ENCODE assay signal across 30 cellular contexts in genomic region chr20:35243317-35243716, GRCh38. TPM values are rescaled to one million over a fixed set of nuclear protein-coding genes. Genes with fewer than 3 reads are reported as not detected.
"Had no signal": no experiment of that assay in that cellular context is flagged by ENCODE, and none has a peak within 500 bp of the region (broad histone marks: within the 10 kb centered on the region; RNA-seq: fewer than 3 reads in every experiment).

No MANE protein-coding gene starts in this region.

- H3K27me3 ChIP-seq: stomach, suprapubic skin, testis, thyroid gland, tibial artery, tibial nerve, transverse colon, upper lobe of left lung, upper lobe of right lung, uterus, vagina had no signal

- H3K4me1 ChIP-seq: stomach, suprapubic skin, testis, thyroid gland, tibial artery, tibial nerve, transverse colon, upper lobe of left lung, upper lobe of right lung, uterus, vagina had no signal

- H3K27ac ChIP-seq: stomach, suprapubic skin, testis, thoracic aorta, thyroid gland, tibial artery, tibial nerve, transverse colon, upper lobe of left lung, upper lobe of right lung, uterus, vagina had no signal

- H3K27ac Mint-ChIP-seq: stimulated activated effector memory CD8-positive, alpha-beta T cell treated with anti-CD3 and anti-CD28 coated beads, Interleukin-12 subunit alpha, Interleukin-12 subunit beta, amount 100 ng/mL, for 72 hours; stimulated activated memory B cell treated with anti-CD40 and anti-IgM and Interleukin-4, amounts not matched to agents 10 μg/mL and 1 μg/mL and 100 μg/mL, for 72 hours; stimulated activated naive B cell treated with anti-CD40 and anti-IgM and Interleukin-4, amounts not matched to agents 10 μg/mL and 1 μg/mL and 100 μg/mL, for 72 hours; stimulated activated naive CD8-positive, alpha-beta T cell treated with anti-CD3 and anti-CD28 coated beads, Interleukin-15, amount 100 ng/mL, for 72 hours; stimulated activated naive CD8-positive, alpha-beta T cell treated with anti-CD3 and anti-CD28 coated beads, Interleukin-15, Interleukin-2, amounts not matched to agents 100 ng/mL and 50 ng/mL, for 24 hours; type B pancreatic cell had no signal

- H3K27me3 Mint-ChIP-seq: stimulated activated naive B cell treated with anti-CD40 and anti-IgM and Interleukin-4, amounts not matched to agents 10 μg/mL and 1 μg/mL and 100 μg/mL, for 72 hours; stimulated activated naive CD8-positive, alpha-beta T cell treated with anti-CD3 and anti-CD28 coated beads, Interleukin-15, amount 100 ng/mL, for 72 hours; stimulated activated naive CD8-positive, alpha-beta T cell treated with anti-CD3 and anti-CD28 coated beads, Interleukin-15, Interleukin-2, amounts not matched to agents 100 ng/mL and 50 ng/mL, for 24 hours; type B pancreatic cell had no signal

- H3K4me3 Mint-ChIP-seq: stimulated activated effector memory CD8-positive, alpha-beta T cell treated with anti-CD3 and anti-CD28 coated beads, Interleukin-12 subunit alpha, Interleukin-12 subunit beta, amount 100 ng/mL, for 72 hours; stimulated activated memory B cell treated with anti-CD40 and anti-IgM and Interleukin-4, amounts not matched to agents 10 μg/mL and 1 μg/mL and 100 μg/mL, for 72 hours; stimulated activated naive B cell treated with anti-CD40 and anti-IgM and Interleukin-4, amounts not matched to agents 10 μg/mL and 1 μg/mL and 100 μg/mL, for 72 hours; stimulated activated naive CD8-positive, alpha-beta T cell treated with anti-CD3 and anti-CD28 coated beads, Interleukin-15, amount 100 ng/mL, for 72 hours; stimulated activated naive CD8-positive, alpha-beta T cell treated with anti-CD3 and anti-CD28 coated beads, Interleukin-15, Interleukin-2, amounts not matched to agents 100 ng/mL and 50 ng/mL, for 24 hours; type B pancreatic cell had no signal

- H3K36me3 Mint-ChIP-seq: stimulated activated effector memory CD8-positive, alpha-beta T cell treated with anti-CD3 and anti-CD28 coated beads, Interleukin-12 subunit alpha, Interleukin-12 subunit beta, amount 100 ng/mL, for 72 hours; type B pancreatic cell had no signal

- ATAC-seq: stimulated activated effector memory CD8-positive, alpha-beta T cell treated with anti-CD3 and anti-CD28 coated beads, Interleukin-12 subunit alpha, Interleukin-12 subunit beta, amount 100 ng/mL, for 72 hours; stimulated activated memory B cell treated with anti-CD40 and anti-IgM and Interleukin-4, amounts not matched to agents 10 μg/mL and 1 μg/mL and 100 μg/mL, for 72 hours; stimulated activated naive B cell treated with anti-CD40 and anti-IgM and Interleukin-4, amounts not matched to agents 10 μg/mL and 1 μg/mL and 100 μg/mL, for 72 hours; stimulated activated naive CD8-positive, alpha-beta T cell treated with anti-CD3 and anti-CD28 coated beads, Interleukin-15, amount 100 ng/mL, for 72 hours; stimulated activated naive CD8-positive, alpha-beta T cell treated with anti-CD3 and anti-CD28 coated beads, Interleukin-15, Interleukin-2, amounts not matched to agents 100 U/mL and 50 U/mL, for 24 hours; upper lobe of right lung had no signal

- H3K4me1 Mint-ChIP-seq: stimulated activated memory B cell treated with anti-CD40 and anti-IgM and Interleukin-4, amounts not matched to agents 10 μg/mL and 1 μg/mL and 100 μg/mL, for 72 hours; stimulated activated naive B cell treated with anti-CD40 and anti-IgM and Interleukin-4, amounts not matched to agents 10 μg/mL and 1 μg/mL and 100 μg/mL, for 72 hours; stimulated activated naive CD8-positive, alpha-beta T cell treated with anti-CD3 and anti-CD28 coated beads, Interleukin-15, amount 100 ng/mL, for 72 hours had no signal

- H3K36me3 ChIP-seq: suprapubic skin, thoracic aorta, thyroid gland, tibial nerve, transverse colon, upper lobe of left lung, upper lobe of right lung, uterus, vagina had no signal

- H3K9me3 ChIP-seq: stomach, suprapubic skin, testis, thoracic aorta, thyroid gland, tibial artery, tibial nerve, transverse colon, upper lobe of left lung, upper lobe of right lung, uterus, vagina had no signal

- DNase-seq: stimulated activated CD4-positive, alpha-beta T cell treated with anti-CD3 and anti-CD28 coated beads, Interleukin-2, amount 100 ng/mL, for 48 hours; stimulated activated CD4-positive, alpha-beta T cell treated with anti-CD3 and anti-CD28 coated beads, Interleukin-4, amount 100 ng/mL, for 1 hour; stimulated activated CD4-positive, alpha-beta T cell treated with anti-CD3 and anti-CD28 coated beads, Interleukin-4, amount 100 ng/mL, for 24 hours; stimulated activated CD4-positive, alpha-beta T cell treated with anti-CD3 and anti-CD28 coated beads, Interleukin-4, amount 100 ng/mL, for 4 hours; stimulated activated CD8-positive, alpha-beta memory T cell treated with anti-CD3 and anti-CD28 coated beads, Interleukin-4, amount 100 ng/mL, for 48 hours; stimulated activated naive B cell treated with anti-CD40 and anti-IgM and Interleukin-4, amounts not matched to agents 10 μg/mL and 1 μg/mL and 100 μg/mL, for 72 hours; stimulated activated naive CD4-positive, alpha-beta T cell; stimulated activated naive CD4-positive, alpha-beta T cell treated with Interleukin-2 at 50 U/mL for 16 hours; stimulated activated naive CD8-positive, alpha-beta T cell treated with anti-CD3 and anti-CD28 coated beads, Interleukin-15, amount 100 ng/mL, for 72 hours; stimulated activated naive CD8-positive, alpha-beta T cell treated with anti-CD3 and anti-CD28 coated beads, Interleukin-15, Interleukin-2, amounts not matched to agents 100 U/mL and 50 U/mL, for 24 hours; stomach; testis; thyroid gland; tibial artery; transverse colon; trophoblast cell; upper lobe of left lung; upper lobe of right lung; uterus had no signal

- H3K4me3 ChIP-seq: stomach, suprapubic skin, testis, thoracic aorta, thyroid gland, tibial artery, tibial nerve, transverse colon, upper lobe of left lung, upper lobe of right lung, uterus, vagina had no signal

- FAIRE-seq: urothelium cell line had no signal

RNA-seq across cellular contexts. Expression of gene FAM83C, which starts 48.9 kb away (rescaled TPM):
- total RNA-seq: stomach, subcutaneous adipose tissue, temporal lobe, thoracic aorta, thyroid gland, tibial nerve, upper lobe of left lung, upper lobe of right lung, uterus had no signal
